In the genomic region with DNA sequence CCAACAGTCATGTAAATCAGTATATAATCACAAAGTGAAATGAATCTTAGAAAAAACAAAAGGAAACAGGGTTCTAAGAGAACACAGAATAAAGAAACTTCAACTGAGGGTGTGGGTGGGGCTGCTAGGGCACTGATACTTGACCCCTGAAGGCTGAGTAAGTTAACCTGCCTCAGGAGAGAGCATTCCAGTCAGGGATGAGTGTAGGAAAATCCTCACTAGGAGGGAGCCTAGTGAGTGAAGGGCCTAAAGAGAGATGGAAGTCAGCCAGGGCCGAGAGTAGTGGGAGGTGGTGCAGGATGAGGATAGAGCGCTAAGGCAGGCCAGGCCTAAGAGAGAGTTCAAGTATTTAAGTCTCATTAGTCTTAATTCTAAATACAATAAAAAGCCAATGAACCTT, we compare ENCODE assay signal across 1 cellular context.
TF ChIP-seq lines count a peak whose summit lies in the region.

No MANE protein-coding gene starts in this region.

TF ChIP-seq in WTC11, 78 proteins besides CTCF, POLR2A, EP300 and RAD21 (continued from another document):
- TF ChIP-seq, protein P1, sequence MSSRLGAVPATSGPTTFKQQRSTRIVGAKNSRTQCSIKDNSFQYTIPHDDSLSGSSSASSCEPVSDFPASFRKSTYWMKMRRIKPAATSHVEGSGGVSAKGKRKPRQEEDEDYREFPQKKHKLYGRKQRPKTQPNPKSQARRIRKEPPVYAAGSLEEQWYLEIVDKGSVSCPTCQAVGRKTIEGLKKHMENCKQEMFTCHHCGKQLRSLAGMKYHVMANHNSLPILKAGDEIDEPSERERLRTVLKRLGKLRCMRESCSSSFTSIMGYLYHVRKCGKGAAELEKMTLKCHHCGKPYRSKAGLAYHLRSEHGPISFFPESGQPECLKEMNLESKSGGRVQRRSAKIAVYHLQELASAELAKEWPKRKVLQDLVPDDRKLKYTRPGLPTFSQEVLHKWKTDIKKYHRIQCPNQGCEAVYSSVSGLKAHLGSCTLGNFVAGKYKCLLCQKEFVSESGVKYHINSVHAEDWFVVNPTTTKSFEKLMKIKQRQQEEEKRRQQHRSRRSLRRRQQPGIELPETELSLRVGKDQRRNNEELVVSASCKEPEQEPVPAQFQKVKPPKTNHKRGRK (CRISPR knock-in tag; IDR thresholded peaks at IDR 0.05; ENCODE audit: borderline replicate concordance) = no peak
- TF ChIP-seq KAT7 (CRISPR knock-in tag; IDR thresholded peaks at IDR 0.05; ENCODE audit: borderline replicate concordance) = no peak
